In the genomic region with DNA sequence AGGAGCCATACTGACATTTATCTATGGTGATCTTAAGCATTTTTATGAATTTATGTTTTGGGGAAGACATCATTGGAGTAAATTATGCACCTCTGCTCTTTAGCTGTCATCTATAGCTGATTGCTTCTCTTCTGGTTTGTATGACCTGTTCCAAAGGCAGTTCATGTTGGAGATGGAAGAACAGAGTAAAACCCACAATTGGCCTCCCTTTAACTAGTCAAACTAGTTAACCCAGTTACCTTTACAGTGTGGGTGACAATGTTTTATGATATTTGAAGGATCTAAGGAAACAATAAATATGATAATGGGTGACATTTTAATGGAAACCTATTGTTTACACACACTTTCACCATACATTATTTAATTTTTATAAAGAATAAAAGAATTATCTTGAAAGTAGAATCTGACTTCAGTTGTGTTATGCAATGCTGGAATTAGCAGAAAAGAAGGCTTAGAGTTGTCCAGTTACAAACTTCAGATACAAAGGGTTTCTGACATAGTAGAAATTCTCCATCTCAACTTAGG, we compare ENCODE assay signal across 19 cellular contexts.
A peak's percentile ranks its signal among the peaks of the same experiment; 100 is the strongest.
DNase-seq lines count a peak whose midpoint lies in the region; ATAC-seq, FAIRE-seq and TF ChIP-seq lines count a peak whose summit lies in the region.
"Had no signal": no experiment of that assay in that cellular context is flagged by ENCODE, and none has a peak within 500 bp of the region (broad histone marks: within the 10 kb centered on the region; RNA-seq: fewer than 3 reads in every experiment).

No MANE protein-coding gene starts in this region.

- H3K9me3 ChIP-seq in CD4-positive, CD25-positive, alpha-beta regulatory T cell (ENCODE audit: control insufficient read depth in 2 of 2, low read length in 2 of 2), result no peaks in the 10 kb centered on the region
- H3K9me3 ChIP-seq in pancreas (peaks cover 0 to 3% (median 0%) of the 10 kb centered on the region in 4 donors), adrenal gland (replicated peaks in 1 of 3) (no peaks in the 10 kb centered on the region), spleen (peaks cover 0 to 11% (median 6%) of the 10 kb centered on the region in 8 donors)
- H3K9me3 ChIP-seq: right lobe of liver, thyroid gland had no signal

- TF ChIP-seq POLR2A in adrenal gland (IDR thresholded peaks at IDR 0.05) (no peak), spleen (IDR thresholded peaks at IDR 0.05) (no peak)

- H3K27ac ChIP-seq in CD4-positive, CD25-positive, alpha-beta regulatory T cell (ENCODE audit: insufficient read depth, low read length, poor library complexity, severe bottlenecking), result peak overlapping the region; percentile 66
- H3K27ac ChIP-seq in pancreas (peak overlapping the region in 2 of 4 donors; percentile 61 to 70), adrenal gland (no peak overlapping the region), spleen (no peak overlapping the region)
- H3K27ac ChIP-seq: thyroid gland had no signal

- no peak overlapping the region for H3K4me3 Mint-ChIP-seq in CD4-positive, CD25-positive, alpha-beta regulatory T cell
- H3K4me3 Mint-ChIP-seq: activated CD4-positive, alpha-beta T cell treated with anti-CD3 and anti-CD28 coated beads, Interleukin-2, amount 10 ng/mL, durations not matched to agents 7 days and 5 days; H9; immature natural killer cell had no signal

- no peaks in the 10 kb centered on the region for H3K27me3 Mint-ChIP-seq in CD4-positive, CD25-positive, alpha-beta regulatory T cell
- H3K27me3 Mint-ChIP-seq: activated CD4-positive, alpha-beta T cell treated with anti-CD3 and anti-CD28 coated beads, Interleukin-2, amount 10 ng/mL, durations not matched to agents 7 days and 5 days had no signal

- H3K36me3 Mint-ChIP-seq in CD4-positive, CD25-positive, alpha-beta regulatory T cell, result peaks cover 6% of the 10 kb centered on the region
- H3K36me3 Mint-ChIP-seq: immature natural killer cell had no signal

- no peak for TF ChIP-seq CTCF in epithelial cell of esophagus (IDR thresholded peaks at IDR 0.05; ENCODE audit: insufficient read depth, low read depth, low read length, missing control alignments)
- no peak for TF ChIP-seq CTCF in pancreas (IDR thresholded peaks at IDR 0.05)
- no peak for TF ChIP-seq CTCF in adrenal gland (IDR thresholded peaks at IDR 0.05)
- no peak for TF ChIP-seq CTCF in spleen (IDR thresholded peaks at IDR 0.05 in 8 of 11, conservative IDR thresholded peaks at IDR 0.05 in 3 of 11)

- H3K4me3 ChIP-seq in CD4-positive, CD25-positive, alpha-beta regulatory T cell (ENCODE audit: low read depth, low read length), result no peak overlapping the region
- H3K4me3 ChIP-seq in epithelial cell of esophagus (ENCODE audit: low read length) (no peak overlapping the region), pancreas (no peak overlapping the region), adrenal gland (no peak overlapping the region), spleen (no peak overlapping the region)
- H3K4me3 ChIP-seq: right lobe of liver, thyroid gland had no signal

- no peak for DNase-seq in CD4-positive, CD25-positive, alpha-beta regulatory T cell
- peak; percentile 47 for DNase-seq in DMS53 (lab: John Stamatoyannopoulos, UW)
- peak; percentile 57 for DNase-seq in epithelial cell of esophagus (ENCODE audit: low read depth)
- no peak for DNase-seq in pancreas
- DNase-seq in NCI-H187 treated with DMSO at 0.1 percent for 48 hours (lab: John Stamatoyannopoulos, UW), result no peak
- DNase-seq in adrenal gland, result no peak
- DNase-seq in spleen, result no peak
- DNase-seq: activated CD4-positive, alpha-beta T cell treated with anti-CD3 and anti-CD28 coated beads, Interleukin-2, amount 10 ng/mL, durations not matched to agents 7 days and 5 days; effector CD8-positive, alpha-beta T cell; H9; head of caudate nucleus; immature natural killer cell; KBM-7; NCI-H146; NCI-H2171; occipital lobe; right lobe of liver; thyroid gland had no signal

- H3K4me1 ChIP-seq in CD4-positive, CD25-positive, alpha-beta regulatory T cell (ENCODE audit: control insufficient read depth, insufficient read depth, low read length, poor library complexity, severe bottlenecking), result peaks cover 26% of the 10 kb centered on the region
- peaks cover 4 to 14% (median 6%) of the 10 kb centered on the region in 3 donors for H3K4me1 ChIP-seq in pancreas
- H3K4me1 ChIP-seq in adrenal gland (replicated peaks in 1 of 2), result no peaks in the 10 kb centered on the region
- H3K4me1 ChIP-seq in spleen, result peaks cover 0 to 5% (median 0%) of the 10 kb centered on the region in 6 donors
- H3K4me1 ChIP-seq: right lobe of liver, thyroid gland had no signal

- H3K36me3 ChIP-seq in CD4-positive, CD25-positive, alpha-beta regulatory T cell (ENCODE audit: control insufficient read depth, insufficient read depth, low read length), result no peaks in the 10 kb centered on the region
- H3K36me3 ChIP-seq in pancreas (no peaks in the 10 kb centered on the region), adrenal gland (replicated peaks in 1 of 2) (no peaks in the 10 kb centered on the region), spleen (no peaks in the 10 kb centered on the region)
- H3K36me3 ChIP-seq: right lobe of liver, thyroid gland had no signal

- peak; percentile 13 for FAIRE-seq in pancreas (lab: Jason Lieb, UNC)

- intact Hi-C loops in pancreas (cut with DNase I) (no loop called here), adrenal gland (cut with DNase I) (no loop called here), spleen (cut with DNase I; ENCODE audit: low total_unique reads) (no loop called here)

- ATAC-seq in CD4-positive, CD25-positive, alpha-beta regulatory T cell (ENCODE audit: low read depth in 2 of 2), result no peak
- ATAC-seq in pancreas, result peak in 1 of 4 donors; percentile 21
- ATAC-seq: Right ventricle myocardium inferior had no signal

- H3K27me3 ChIP-seq in CD4-positive, CD25-positive, alpha-beta regulatory T cell (ENCODE audit: control insufficient read depth, insufficient read depth, low read length), result no peaks in the 10 kb centered on the region
- H3K27me3 ChIP-seq in pancreas (no peaks in the 10 kb centered on the region), adrenal gland (no peaks in the 10 kb centered on the region), spleen (replicated peaks in 1 of 7) (no peaks in the 10 kb centered on the region)
- H3K27me3 ChIP-seq: right lobe of liver, thyroid gland had no signal

- peak overlapping the region; percentile 81 to 97 (median 91) for H3K27ac Mint-ChIP-seq in CD4-positive, CD25-positive, alpha-beta regulatory T cell
- H3K27ac Mint-ChIP-seq: H9, immature natural killer cell had no signal

- peaks cover 0 to 3% (median 0%) of the 10 kb centered on the region in 7 donors for H3K9me3 Mint-ChIP-seq in CD4-positive, CD25-positive, alpha-beta regulatory T cell
- H3K9me3 Mint-ChIP-seq: immature natural killer cell had no signal

- peaks cover 17 to 45% (median 31%) of the 10 kb centered on the region in 4 donors for H3K4me1 Mint-ChIP-seq in CD4-positive, CD25-positive, alpha-beta regulatory T cell
- H3K4me1 Mint-ChIP-seq: H9 had no signal

Comparison
In these comparisons a context has a peak if more than half of its experiments do, and no peak if none do; other contexts are left out.
1. DNase-seq: peak in DMS53 (single experiment) and epithelial cell of esophagus (single experiment); none in CD4-positive, CD25-positive, alpha-beta regulatory T cell (0 of 3), pancreas (0 of 6), NCI-H187 treated with DMSO at 0.1 percent for 48 hours (single experiment), adrenal gland (0 of 7) and spleen (single experiment).